Comparison of ENCODE assay signal across 9 cellular contexts in genomic region chr15:38176155-38176554, GRCh38.
A peak's percentile ranks its signal among the peaks of the same experiment; 100 is the strongest.
DNase-seq lines count a peak whose midpoint lies in the region; ATAC-seq and TF ChIP-seq lines count a peak whose summit lies in the region.
"Had no signal": no experiment of that assay in that cellular context is flagged by ENCODE, and none has a peak within 500 bp of the region (broad histone marks: within the 10 kb centered on the region; RNA-seq: fewer than 3 reads in every experiment).

No MANE protein-coding gene starts in this region.

- no peak overlapping the region for H3K4me3 Mint-ChIP-seq in Calu3 (ENCODE audit: low read depth, unreplicated experiment)

- intact Hi-C loops in Calu3 (cut with micrococcal nuclease; ENCODE audit: unreplicated experiment) = no loop called here

- no peak for TF ChIP-seq CTCF in hepatocyte (IDR thresholded peaks at IDR 0.05; ENCODE audit: poor library complexity)
- TF ChIP-seq CTCF in Calu3 (IDR thresholded peaks at IDR 0.05; ENCODE audit: unreplicated experiment) = no peak

- no peaks in the 10 kb centered on the region for H3K9me2 ChIP-seq in hepatocyte (replicated peaks; ENCODE audit: insufficient read depth)

- BruUV-seq in Calu3 (replicated peaks; lab: Mats Ljungman, UMichigan) = no TSS peak

- H3K4me1 ChIP-seq in hepatocyte (ENCODE audit: insufficient read depth) = no peaks in the 10 kb centered on the region
- H3K4me1 ChIP-seq: BE2C had no signal

- no peaks in the 10 kb centered on the region for H3K36me3 ChIP-seq in hepatocyte (replicated peaks; ENCODE audit: insufficient read depth, low read depth)
- H3K36me3 ChIP-seq: BE2C had no signal

- no peaks in the 10 kb centered on the region for H4K20me1 ChIP-seq in hepatocyte (ENCODE audit: insufficient read depth, poor library complexity, severe bottlenecking)

- peaks cover 2% of the 10 kb centered on the region for H3K9me3 Mint-ChIP-seq in Calu3 (ENCODE audit: low read depth, unreplicated experiment)

- no peak overlapping the region for H3K4me2 ChIP-seq in hepatocyte

- peak; percentile 82 for ATAC-seq in GM19395 (IDR thresholded peaks at IDR 0.05; ENCODE audit: unreplicated experiment)
- peak; percentile 63 for ATAC-seq in HG03135 (IDR thresholded peaks at IDR 0.05; ENCODE audit: unreplicated experiment)

- 75% methylated on average over 4 of the region's 4 CpGs for WGBS in hepatocyte (ENCODE audit: low lambda C conversion rate, missing lambda C conversion rate)

- H3K27me3 ChIP-seq in hepatocyte = no peaks in the 10 kb centered on the region

- no peak overlapping the region for H3K4me3 ChIP-seq in hepatocyte

- CTCF ChIA-PET in Calu3 (lab: Charles Lee) = no interaction called here

- DNase-seq in AG08395 (ENCODE audit: low spot score) = peak; percentile 78
- peak; percentile 79 for DNase-seq in astrocyte of the hippocampus (ENCODE audit: low read depth, low spot score)
- no peak for DNase-seq in hepatocyte (ENCODE audit: low spot score)
- DNase-seq in NCI-H345 (lab: John Stamatoyannopoulos, UW) = no peak
- no peak for DNase-seq in Calu3
- no peak for DNase-seq in NCI-H748 (lab: John Stamatoyannopoulos, UW; ENCODE audit: unreplicated experiment)
- DNase-seq: BE2C had no signal

- no peaks in the 10 kb centered on the region for H3K4me1 Mint-ChIP-seq in Calu3 (ENCODE audit: low read depth, unreplicated experiment)

- no peaks in the 10 kb centered on the region for H3K36me3 Mint-ChIP-seq in Calu3 (ENCODE audit: insufficient read depth, unreplicated experiment)

- H3K79me2 ChIP-seq in hepatocyte = no peaks in the 10 kb centered on the region

- no peaks in the 10 kb centered on the region for H3K27me3 Mint-ChIP-seq in Calu3 (ENCODE audit: unreplicated experiment)

- no peak overlapping the region for H3K27ac ChIP-seq in hepatocyte

- H2AFZ ChIP-seq in hepatocyte = no peak overlapping the region

- H3K9me3 ChIP-seq in hepatocyte (ENCODE audit: low read depth) = no peaks in the 10 kb centered on the region
- H3K9me3 ChIP-seq: BE2C had no signal

- H3K27ac Mint-ChIP-seq in Calu3 (ENCODE audit: unreplicated experiment) = no peak overlapping the region

Comparison
In these comparisons a context has a peak if more than half of its experiments do, and no peak if none do; other contexts are left out.
1. DNase-seq: peak in AG08395 (single experiment) and astrocyte of the hippocampus (single experiment); none in hepatocyte (single experiment), NCI-H345 (single experiment), Calu3 (single experiment) and NCI-H748 (single experiment).